18 cellular contexts compared by ENCODE assay signal in the genomic region with DNA sequence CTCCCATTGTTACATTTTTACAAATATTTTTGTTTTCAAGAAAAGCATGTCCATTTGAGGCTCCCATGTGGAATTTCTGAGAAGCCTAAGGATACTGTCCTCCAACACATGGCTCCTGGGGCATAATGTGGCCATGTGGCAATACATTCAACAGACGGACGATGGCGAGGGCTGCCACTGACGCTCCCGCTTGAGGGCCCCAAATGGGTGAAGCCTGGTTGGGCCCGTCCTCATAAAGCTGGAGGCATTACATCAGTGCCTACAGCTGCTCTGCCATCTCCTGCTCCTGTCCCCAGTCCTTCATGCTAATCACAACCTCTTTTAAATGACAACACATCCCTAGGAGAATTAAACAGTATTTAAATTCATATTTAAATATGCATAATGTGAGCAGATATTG.
"Had no signal": no experiment of that assay in that cellular context is flagged by ENCODE, and none has a peak within 500 bp of the region (broad histone marks: within the 10 kb centered on the region; RNA-seq: fewer than 3 reads in every experiment).

No MANE protein-coding gene starts in this region.

- H3K4me3 ChIP-seq: adrenal gland, left lung had no signal

- H3K27ac ChIP-seq: adrenal gland, left lung, neutrophil, WERI-Rb-1 had no signal

- H3K27me3 ChIP-seq: adrenal gland, left lung, neutrophil had no signal

- H3K4me1 ChIP-seq: adrenal gland had no signal

- H2AFZ ChIP-seq: parathyroid adenoma had no signal

- DNase-seq: activated CD4-positive, alpha-beta T cell treated with anti-CD3 and anti-CD28 coated beads for 1 hour; activated gamma-delta T cell; activated T-cell treated with anti-CD3 and anti-CD28 coated beads, Interleukin-2, amount 50 U/mL, for 72 hours; effector memory CD8-positive, alpha-beta T cell; kidney; left lung; mesendoderm; natural killer cell; stimulated activated CD4-positive, alpha-beta T cell treated with anti-CD3 and anti-CD28 coated beads, Interleukin-15, amount 100 ng/mL, for 24 hours; stimulated activated CD4-positive, alpha-beta T cell treated with anti-CD3 and anti-CD28 coated beads, Interleukin-2, amount 100 ng/mL, for 48 hours; SW 1271; T-helper 2 cell; trophoblast cell; WERI-Rb-1 had no signal

- H3K9ac ChIP-seq: parathyroid adenoma had no signal

- H3K9me3 ChIP-seq: adrenal gland, left lung, neutrophil had no signal

- H3K36me3 ChIP-seq: neutrophil, WERI-Rb-1 had no signal

- ATAC-seq: activated naive CD4-positive, alpha-beta T cell treated with anti-CD3 and anti-CD28 coated beads, Interleukin-2, amount 50 U/mL, for 72 hours; activated T-cell treated with anti-CD3 and anti-CD28 coated beads, Interleukin-2, amount 50 U/mL, for 72 hours; effector memory CD8-positive, alpha-beta T cell; natural killer cell had no signal
